ENCODE assay signal across 9 cellular contexts in the genomic region with DNA sequence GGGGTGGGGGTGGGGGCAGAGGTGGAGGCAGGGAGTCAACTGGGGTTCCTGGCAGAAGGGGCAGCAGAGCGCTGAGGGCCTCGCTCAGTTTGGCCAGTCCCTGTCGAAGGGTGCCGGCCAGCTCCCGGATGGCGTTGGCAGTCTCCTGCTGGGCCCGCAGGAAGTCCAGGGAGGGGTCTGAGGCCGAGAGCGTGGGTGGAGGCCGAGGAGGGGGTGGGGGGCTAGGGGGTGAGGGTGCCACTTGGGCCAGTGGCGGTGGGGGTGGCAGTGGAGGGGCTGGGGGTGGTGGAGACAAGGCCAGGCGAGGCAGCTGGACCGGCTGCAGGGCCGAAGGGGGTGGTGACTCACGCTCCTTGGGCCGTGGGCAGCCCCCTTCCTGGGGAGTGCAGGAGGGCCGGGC. TPM values are rescaled to one million over a fixed set of nuclear protein-coding genes. Genes with fewer than 3 reads are reported as not detected.
"Had no signal": no experiment of that assay in that cellular context is flagged by ENCODE, and none has a peak within 500 bp of the region (broad histone marks: within the 10 kb centered on the region; RNA-seq: fewer than 3 reads in every experiment).

No MANE protein-coding gene starts in this region.

- DNase-seq: GM23248, GOT3, H9, HCEC 1CT, HFFc6 had no signal

- H3K9me3 ChIP-seq: HAP-1 had no signal

- H3K4me3 ChIP-seq: GM23248, GM23338, HAP-1 had no signal

- H2AFZ ChIP-seq: GM23248, GM23338 had no signal

- H3K36me3 ChIP-seq: HAP-1 had no signal

- H3K27ac ChIP-seq: GM23248 had no signal

- H3K4me2 ChIP-seq: GM23338 had no signal

RNA-seq across cellular contexts. Expression of a gene that starts 23.7 kb away (rescaled TPM):
- total RNA-seq: GM23248, H1, H4, H9, HFFc6 had no signal
- polyA plus RNA-seq: GM23248 had no signal

RNA-seq across cellular contexts. Expression of a gene that starts 26.8 kb away (rescaled TPM):
- total RNA-seq: GM23248, HFFc6 had no signal
- polyA plus RNA-seq: GM23248 had no signal
